Comparison of ENCODE assay signal across 3 cellular contexts in genomic region chr18:56386856-56387255, GRCh38.
"Had no signal": no experiment of that assay in that cellular context is flagged by ENCODE, and none has a peak within 500 bp of the region (broad histone marks: within the 10 kb centered on the region; RNA-seq: fewer than 3 reads in every experiment).

No MANE protein-coding gene starts in this region.

- ATAC-seq: GM12878 had no signal

- H3K4me3 ChIP-seq: GM12878 had no signal

- DNase-seq: GDM1, GF-D8 had no signal
